ENCODE assay signal across 9 cellular contexts in genomic region chr19:10751109-10751972, GRCh38. TPM values are rescaled to one million over a fixed set of nuclear protein-coding genes. Genes with fewer than 3 reads are reported as not detected.
DNase-seq lines count a peak whose midpoint lies in the region; ATAC-seq and TF ChIP-seq lines count a peak whose summit lies in the region.
"Had no signal": no experiment of that assay in that cellular context is flagged by ENCODE, and none has a peak within 500 bp of the region (broad histone marks: within the 10 kb centered on the region; RNA-seq: fewer than 3 reads in every experiment).

No MANE protein-coding gene starts in this region.

- no peaks in the 10 kb centered on the region for H3K27me3 Mint-ChIP-seq in T-helper 1 cell treated with Interleukin-12 subunit alpha and Interleukin-12 subunit beta and Interleukin-4 antibody, amounts not matched to agents 30 μg/mL and 1 μg/mL, for 36 hours (ENCODE audit: low read depth)
- no peaks in the 10 kb centered on the region for H3K27me3 Mint-ChIP-seq in brain

- no peak overlapping the region for H3K4me3 ChIP-seq in lung
- no peak overlapping the region for H3K4me3 ChIP-seq in thymus (ENCODE audit: low read length)

- H3K36me3 ChIP-seq in lung (ENCODE audit: control insufficient read depth in 2 of 2, insufficient read depth in 2 of 2, low read length in 2 of 2) (no peaks in the 10 kb centered on the region), thymus (ENCODE audit: control insufficient read depth, insufficient read depth) (no peaks in the 10 kb centered on the region)

- H3K4me1 Mint-ChIP-seq in T-helper 1 cell treated with Interleukin-12 subunit alpha and Interleukin-12 subunit beta and Interleukin-4 antibody, amounts not matched to agents 30 μg/mL and 1 μg/mL, for 36 hours (ENCODE audit: low read depth) = peaks cover 59% of the 10 kb centered on the region
- H3K4me1 Mint-ChIP-seq in brain = peaks cover 15% of the 10 kb centered on the region

- TF ChIP-seq CTCF in brain (conservative IDR thresholded peaks at IDR 0.05) (no peak), lung (IDR thresholded peaks at IDR 0.05; ENCODE audit: control extremely low read depth, extremely low read depth) (no peak)

- no peak for DNase-seq in T-helper 1 cell
- peak; percentile 67 for DNase-seq in lung (ENCODE audit: low spot score)
- DNase-seq in GDM1 (lab: John Stamatoyannopoulos, UW) = no peak
- DNase-seq in stimulated activated naive CD4-positive, alpha-beta T cell (lab: John Stamatoyannopoulos, UW) = no peak

- H3K4me1 ChIP-seq in lung (ENCODE audit: control insufficient read depth in 2 of 2, insufficient read depth in 2 of 2, low read length in 2 of 2) (peaks cover 12 to 38% of the 10 kb centered on the region in 2 donors), thymus (ENCODE audit: control insufficient read depth, insufficient read depth, low read length) (peaks cover 10% of the 10 kb centered on the region)

- ATAC-seq in lung (ENCODE audit: insufficient read depth, low FRiP score) (peak; percentile 48), GM21360 (IDR thresholded peaks at IDR 0.05; ENCODE audit: unreplicated experiment) (no peak)

- no peaks in the 10 kb centered on the region for H3K9me3 Mint-ChIP-seq in T-helper 1 cell treated with Interleukin-12 subunit alpha and Interleukin-12 subunit beta and Interleukin-4 antibody, amounts not matched to agents 30 μg/mL and 1 μg/mL, for 36 hours
- no peaks in the 10 kb centered on the region for H3K9me3 Mint-ChIP-seq in brain

- WGBS in lung, 2 donors = 42 to 59% methylated on average over 21 of the region's 21 CpGs
- 93% methylated on average over 21 of the region's 21 CpGs for WGBS in thymus

- H3K27me3 ChIP-seq in lung (ENCODE audit: control insufficient read depth, insufficient read depth) (no peaks in the 10 kb centered on the region), thymus (ENCODE audit: control insufficient read depth, insufficient read depth) (no peaks in the 10 kb centered on the region)

- H3K4me3 Mint-ChIP-seq in T-helper 1 cell treated with Interleukin-12 subunit alpha and Interleukin-12 subunit beta and Interleukin-4 antibody, amounts not matched to agents 30 μg/mL and 1 μg/mL, for 36 hours = peak overlapping the region; percentile 56
- no peak overlapping the region for H3K4me3 Mint-ChIP-seq in brain

- H3K36me3 Mint-ChIP-seq in T-helper 1 cell treated with Interleukin-12 subunit alpha and Interleukin-12 subunit beta and Interleukin-4 antibody, amounts not matched to agents 30 μg/mL and 1 μg/mL, for 36 hours (ENCODE audit: low read depth) = peaks cover 6% of the 10 kb centered on the region
- H3K36me3 Mint-ChIP-seq in brain = peaks cover 5% of the 10 kb centered on the region

- H3K27ac Mint-ChIP-seq in T-helper 1 cell treated with Interleukin-12 subunit alpha and Interleukin-12 subunit beta and Interleukin-4 antibody, amounts not matched to agents 30 μg/mL and 1 μg/mL, for 36 hours = peak overlapping the region; percentile 75
- H3K27ac Mint-ChIP-seq in brain = peak overlapping the region; percentile 10 to 83 (median 67)

- H3K27ac ChIP-seq in lung (ENCODE audit: low read depth in 1 of 2, low read length in 1 of 2) = peak overlapping the region; percentile 72 to 93
- peak overlapping the region; percentile 46 for H3K27ac ChIP-seq in thymus (ENCODE audit: low read depth)
- H3K27ac ChIP-seq: KMS-11 had no signal

- H3K9me3 ChIP-seq in lung (ENCODE audit: control insufficient read depth in 2 of 2, insufficient read depth in 1 of 2, low read length in 1 of 2) = no peaks in the 10 kb centered on the region
- no peaks in the 10 kb centered on the region for H3K9me3 ChIP-seq in thymus (ENCODE audit: control insufficient read depth)

RNA-seq across cellular contexts. Expression of gene DNM2, which starts 33.5 kb away (rescaled TPM):
- polyA plus RNA-seq in brain (ENCODE audit: insufficient read depth, low read depth, low replicate concordance) (134 TPM), lung (100 to 1,000 TPM; 172 to 206 TPM), thymus (102 TPM)
- 100 to 1,000 TPM; 202 to 277 TPM for total RNA-seq in lung

RNA-seq across cellular contexts. Expression of gene QTRT1, which starts 50.1 kb away (rescaled TPM):
- polyA plus RNA-seq in brain (ENCODE audit: insufficient read depth, low read depth, low replicate concordance) (23.5 TPM), lung (10 to 100 TPM; 46.9 to 70.6 TPM), thymus (72.1 TPM)
- 10 to 100 TPM; 21.0 to 54.5 TPM for total RNA-seq in lung
